8 cellular contexts compared by ENCODE assay signal in genomic region chr20:38473353-38473795, GRCh38. TPM values are rescaled to one million over a fixed set of nuclear protein-coding genes. Genes with fewer than 3 reads are reported as not detected.
DNase-seq lines count a peak whose midpoint lies in the region; ATAC-seq lines count a peak whose summit lies in the region.

No MANE protein-coding gene starts in this region.

- no peaks in the 10 kb centered on the region for H3K36me3 ChIP-seq in duodenal mucosa (ENCODE audit: control insufficient read depth in 1 of 2, insufficient read depth in 2 of 2, low read length in 2 of 2)

- H3K9ac ChIP-seq in duodenal mucosa (ENCODE audit: low read depth in 1 of 2, low read length in 2 of 2): peak overlapping the region; percentile 71 to 82

- no peak for DNase-seq in activated CD4-positive, alpha-beta T cell treated with anti-CD3 and anti-CD28 coated beads, Interleukin-2, amount 10 ng/mL, durations not matched to agents 7 days and 5 days
- DNase-seq in activated CD4-positive, alpha-beta T cell treated with anti-CD3 and anti-CD28 coated beads for 48 hours: no peak
- DNase-seq in NCI-H748 treated with DMSO at 0.1 percent for 48 hours (lab: John Stamatoyannopoulos, UW): peak; percentile 2
- no peak for DNase-seq in naive B cell
- DNase-seq in cerebellum (ENCODE audit: low spot score): no peak

- peaks cover 18 to 28% of the 10 kb centered on the region in 2 donors for H3K4me1 ChIP-seq in duodenal mucosa (ENCODE audit: control insufficient read depth in 1 of 2, insufficient read depth in 2 of 2, low read length in 2 of 2)

- no peaks in the 10 kb centered on the region for H3K9me3 ChIP-seq in duodenal mucosa (ENCODE audit: control insufficient read depth in 1 of 2, low read length in 2 of 2)

- H3K27ac ChIP-seq in duodenal mucosa (ENCODE audit: low read depth, low read length): no peak overlapping the region

- H3K9me3 Mint-ChIP-seq in activated CD4-positive, alpha-beta T cell treated with anti-CD3 and anti-CD28 coated beads, Interleukin-2, amount 10 ng/mL, durations not matched to agents 7 days and 5 days: no peaks in the 10 kb centered on the region
- peaks cover 0 to 3% (median 0%) of the 10 kb centered on the region in 7 donors for H3K9me3 Mint-ChIP-seq in naive B cell

- H3K4me3 ChIP-seq in duodenal mucosa (ENCODE audit: low read depth in 1 of 2, low read length in 2 of 2): peak overlapping the region; percentile 93

- H3K4me1 Mint-ChIP-seq in activated CD4-positive, alpha-beta T cell treated with anti-CD3 and anti-CD28 coated beads, Interleukin-2, amount 10 ng/mL, durations not matched to agents 7 days and 5 days: peaks cover 40% of the 10 kb centered on the region
- peaks cover 37 to 49% (median 39%) of the 10 kb centered on the region in 3 donors for H3K4me1 Mint-ChIP-seq in naive B cell

- peaks cover 2% of the 10 kb centered on the region for H3K27me3 Mint-ChIP-seq in activated CD4-positive, alpha-beta T cell treated with anti-CD3 and anti-CD28 coated beads, Interleukin-2, amount 10 ng/mL, durations not matched to agents 7 days and 5 days
- H3K27me3 Mint-ChIP-seq in naive B cell: peaks cover 0 to 6% (median 0%) of the 10 kb centered on the region in 3 donors

- ATAC-seq in naive B cell (ENCODE audit: low read depth in 2 of 2) (no peak), GM18502 (IDR thresholded peaks at IDR 0.05; ENCODE audit: poor library complexity, unreplicated experiment) (no peak), GM18870 (IDR thresholded peaks at IDR 0.05; ENCODE audit: unreplicated experiment) (no peak)

- POLR2A ChIA-PET in activated CD4-positive, alpha-beta T cell treated with anti-CD3 and anti-CD28 coated beads, Interleukin-2, amount 10 ng/mL, durations not matched to agents 7 days and 5 days (lab: Charles Lee): no interaction called here

- H3K4me3 Mint-ChIP-seq in activated CD4-positive, alpha-beta T cell treated with anti-CD3 and anti-CD28 coated beads, Interleukin-2, amount 10 ng/mL, durations not matched to agents 7 days and 5 days: peak overlapping the region; percentile 82
- H3K4me3 Mint-ChIP-seq in naive B cell: peak overlapping the region; percentile 78 to 95 (median 91)

- H3K27ac Mint-ChIP-seq in activated CD4-positive, alpha-beta T cell treated with anti-CD3 and anti-CD28 coated beads, Interleukin-2, amount 10 ng/mL, durations not matched to agents 7 days and 5 days: peak overlapping the region; percentile 86
- H3K27ac Mint-ChIP-seq in naive B cell: peak overlapping the region; percentile 22 to 89 (median 79)

- H3K36me3 Mint-ChIP-seq in activated CD4-positive, alpha-beta T cell treated with anti-CD3 and anti-CD28 coated beads, Interleukin-2, amount 10 ng/mL, durations not matched to agents 7 days and 5 days (ENCODE audit: low read depth): peaks cover 13% of the 10 kb centered on the region
- no peaks in the 10 kb centered on the region for H3K36me3 Mint-ChIP-seq in naive B cell

- no peaks in the 10 kb centered on the region for H3K27me3 ChIP-seq in duodenal mucosa (ENCODE audit: control insufficient read depth in 1 of 2, insufficient read depth in 2 of 2, low read length in 2 of 2)

- CTCF ChIA-PET in activated CD4-positive, alpha-beta T cell treated with anti-CD3 and anti-CD28 coated beads, Interleukin-2, amount 10 ng/mL, durations not matched to agents 7 days and 5 days (lab: Charles Lee): interaction anchor here (1.0 to 3.7 kb wide), 5 partner anchors 20 to 79 kb away, joined by 3 to 24 read pairs (median 4); partner anchors contain the start of gene SNHG17

RNA-seq across cellular contexts. Expression of gene RALGAPB, which starts 0.7 kb away (rescaled TPM):
- 10 to 100 TPM; 31.1 to 36.7 TPM for total RNA-seq in activated CD4-positive, alpha-beta T cell treated with anti-CD3 and anti-CD28 coated beads, Interleukin-2, amount 10 ng/mL, durations not matched to agents 7 days and 5 days
- polyA plus RNA-seq in naive B cell (ENCODE audit: low read depth in 6 of 6): 10 to 100 TPM in 5 of 6 donors, 1 to 10 TPM in 1; 6.3 to 17.4 (median 11.8) TPM
- 63.0 TPM for total RNA-seq in cerebellum

RNA-seq across cellular contexts. Expression of gene SNHG17, which starts 38.2 kb away (rescaled TPM):
- total RNA-seq in activated CD4-positive, alpha-beta T cell treated with anti-CD3 and anti-CD28 coated beads, Interleukin-2, amount 10 ng/mL, durations not matched to agents 7 days and 5 days: 10 to 100 TPM; 40.7 to 40.8 TPM
- polyA plus RNA-seq in naive B cell (ENCODE audit: low read depth in 6 of 6): 10 to 100 TPM; 25.8 to 100.0 (median 56.5) TPM
- 6.1 TPM for total RNA-seq in cerebellum
